ENCODE assay signal across 1 cellular context in genomic region chr3:129461461-129462146, GRCh38.
TF ChIP-seq lines count a peak whose summit lies in the region.

No MANE protein-coding gene starts in this region.

TF ChIP-seq in K562, 482 proteins besides CTCF, POLR2A, EP300 and RAD21 (continued from another document and continues in another):
- TF ChIP-seq HDAC3 (IDR thresholded peaks at IDR 0.05; ENCODE audit: borderline replicate concordance, partially characterized antibody) (peak; percentile 82), KHSRP (IDR thresholded peaks at IDR 0.05) (no peak), CEBPB (tag; IDR thresholded peaks at IDR 0.05) (peak; percentile 92), TFAM (CRISPR knock-in tag; conservative IDR thresholded peaks at IDR 0.05) (no peak), FUS (optimal IDR thresholded peaks at IDR 0.05; ENCODE audit: low read depth, low read length) (no peak), MAZ (CRISPR knock-in tag; conservative IDR thresholded peaks at IDR 0.05 in 1 of 2, IDR thresholded peaks at IDR 0.05 in 1 of 2) (no peak), ZBTB43 (CRISPR knock-in tag; IDR thresholded peaks at IDR 0.05) (no peak), ZZZ3 (IDR thresholded peaks at IDR 0.05) (no peak), NFIC (IDR thresholded peaks at IDR 0.05) (peak; percentile 83), EGR1 (conservative IDR thresholded peaks at IDR 0.05) (no peak), BHLHE40 (IDR thresholded peaks at IDR 0.05; ENCODE audit: low read length) (peak; percentile 43; the same call in 1 of the 2 replicates), L3MBTL2 (IDR thresholded peaks at IDR 0.05) (no peak), CSDE1 (IDR thresholded peaks at IDR 0.05) (peak in 1 of 2 experiments; percentile 73; a peak in 1 of 4 replicates), PHTF2 (CRISPR knock-in tag; IDR thresholded peaks at IDR 0.05) (no peak), DIDO1 (tag; IDR thresholded peaks at IDR 0.05; ENCODE audit: low read depth) (no peak), ZNF445 (CRISPR knock-in tag; IDR thresholded peaks at IDR 0.05; ENCODE audit: low read depth) (no peak), GATAD2A (IDR thresholded peaks at IDR 0.05) (no peak), ZNF316 (IDR thresholded peaks at IDR 0.05) (no peak), FIP1L1 (IDR thresholded peaks at IDR 0.05; ENCODE audit: low read depth, low read length, poor library complexity, severe bottlenecking) (no peak), HDAC1 (IDR thresholded peaks at IDR 0.05) (0 out of 4 replicates have a peak, but pooled peaks of 1 of the 2 experiments have one; percentile 32), SIN3A (IDR thresholded peaks at IDR 0.05; ENCODE audit: borderline replicate concordance in 2 of 2, control insufficient read depth in 1 of 2, low read depth in 2 of 2, low read length in 2 of 2) (no peak), RUNX1 (IDR thresholded peaks at IDR 0.05; ENCODE audit: low read depth) (no peak), ESRRB (CRISPR knock-in tag; IDR thresholded peaks at IDR 0.05; ENCODE audit: borderline replicate concordance) (no peak), ZBED1 (IDR thresholded peaks at IDR 0.05) (no peak), SRSF1 (IDR thresholded peaks at IDR 0.05; ENCODE audit: low read depth, low read length) (no peak), SOX6 (IDR thresholded peaks at IDR 0.05) (peak; percentile 96), CBX8 (IDR thresholded peaks at IDR 0.05; ENCODE audit: borderline replicate concordance, extremely low read depth, low read depth, low read length, poor library complexity, severe bottlenecking) (no peak), MTA2 (IDR thresholded peaks at IDR 0.05; ENCODE audit: low read depth) (peak; percentile 96), IRF9 (tag; IDR thresholded peaks at IDR 0.05) (no peak), NCOA4 (IDR thresholded peaks at IDR 0.05; ENCODE audit: partially characterized antibody) (no peak), STAT5A (IDR thresholded peaks at IDR 0.05; ENCODE audit: borderline replicate concordance, low read length) (peak; percentile 95), RBM22 (IDR thresholded peaks at IDR 0.05; ENCODE audit: low read depth, low read length, poor library complexity, severe bottlenecking) (no peak), ZNF398 (CRISPR knock-in tag; IDR thresholded peaks at IDR 0.05) (no peak), AFF1 (IDR thresholded peaks at IDR 0.05; ENCODE audit: low read depth in 1 of 2, partially characterized antibody in 2 of 2) (no peak), RAD51 (IDR thresholded peaks at IDR 0.05; ENCODE audit: borderline replicate concordance, low read depth) (no peak), EWSR1 (IDR thresholded peaks at IDR 0.05; ENCODE audit: borderline replicate concordance, low read depth, partially characterized antibody) (no peak), ZNF354B (CRISPR knock-in tag; IDR thresholded peaks at IDR 0.05) (no peak), CAMTA2 (CRISPR knock-in tag; conservative IDR thresholded peaks at IDR 0.05) (no peak), CBX3 (IDR thresholded peaks at IDR 0.05; ENCODE audit: borderline replicate concordance in 1 of 2, low read length in 2 of 2) (peak in 1 of 2 experiments; percentile 52; a peak in 1 of 3 replicates), YBX1 (IDR thresholded peaks at IDR 0.05) (no peak), HNRNPUL1 (IDR thresholded peaks at IDR 0.05; ENCODE audit: low read length) (no peak), HNRNPLL (IDR thresholded peaks at IDR 0.05; ENCODE audit: low read depth, low read length, poor library complexity, severe bottlenecking) (no peak), ZNF512 (tag; IDR thresholded peaks at IDR 0.05) (no peak), RBM17 (IDR thresholded peaks at IDR 0.05; ENCODE audit: borderline replicate concordance, low read depth, low read length) (no peak), HDAC6 (IDR thresholded peaks at IDR 0.05; ENCODE audit: low read depth, low read length) (no peak), POLR3G (IDR thresholded peaks at IDR 0.05; ENCODE audit: extremely low read depth, insufficient read length, insufficient replicate concordance) (no peak), MTA1 (IDR thresholded peaks at IDR 0.05; ENCODE audit: borderline replicate concordance) (no peak), BRF1 (IDR thresholded peaks at IDR 0.05; ENCODE audit: borderline replicate concordance, extremely low read depth, insufficient read length) (no peak), FOXJ2 (tag; IDR thresholded peaks at IDR 0.05) (peak; percentile 94), HOXB6 (CRISPR knock-in tag; IDR thresholded peaks at IDR 0.05; ENCODE audit: borderline replicate concordance) (no peak), RNF219 (CRISPR knock-in tag; IDR thresholded peaks at IDR 0.05) (no peak), SLC30A9 (CRISPR knock-in tag; IDR thresholded peaks at IDR 0.05) (no peak), ZNF212 (CRISPR knock-in tag; IDR thresholded peaks at IDR 0.05) (no peak), ZNF639 (CRISPR knock-in tag; conservative IDR thresholded peaks at IDR 0.05 in 1 of 2, IDR thresholded peaks at IDR 0.05 in 1 of 2) (peak in 1 of 2 experiments; percentile 81; a peak in 2 of 4 replicates), SRSF9 (IDR thresholded peaks at IDR 0.05; ENCODE audit: borderline replicate concordance, low read depth, low read length) (no peak), HDAC8 (tag; IDR thresholded peaks at IDR 0.05) (no peak), HMBOX1 (IDR thresholded peaks at IDR 0.05) (peak; percentile 34; the same call in 1 of the 2 replicates), GABPB2 (CRISPR knock-in tag; conservative IDR thresholded peaks at IDR 0.05) (no peak), DACH1 (IDR thresholded peaks at IDR 0.05; ENCODE audit: partially characterized antibody) (no peak), ZFPM2 (CRISPR knock-in tag; IDR thresholded peaks at IDR 0.05) (no peak), DDX20 (tag; IDR thresholded peaks at IDR 0.05; ENCODE audit: low read depth) (no peak), ELK3 (CRISPR knock-in tag; IDR thresholded peaks at IDR 0.05) (no peak), ZNF384 (IDR thresholded peaks at IDR 0.05; ENCODE audit: low read depth, low read length) (no peak)
